Comparison of ENCODE assay signal across 9 cellular contexts in the genomic region with DNA sequence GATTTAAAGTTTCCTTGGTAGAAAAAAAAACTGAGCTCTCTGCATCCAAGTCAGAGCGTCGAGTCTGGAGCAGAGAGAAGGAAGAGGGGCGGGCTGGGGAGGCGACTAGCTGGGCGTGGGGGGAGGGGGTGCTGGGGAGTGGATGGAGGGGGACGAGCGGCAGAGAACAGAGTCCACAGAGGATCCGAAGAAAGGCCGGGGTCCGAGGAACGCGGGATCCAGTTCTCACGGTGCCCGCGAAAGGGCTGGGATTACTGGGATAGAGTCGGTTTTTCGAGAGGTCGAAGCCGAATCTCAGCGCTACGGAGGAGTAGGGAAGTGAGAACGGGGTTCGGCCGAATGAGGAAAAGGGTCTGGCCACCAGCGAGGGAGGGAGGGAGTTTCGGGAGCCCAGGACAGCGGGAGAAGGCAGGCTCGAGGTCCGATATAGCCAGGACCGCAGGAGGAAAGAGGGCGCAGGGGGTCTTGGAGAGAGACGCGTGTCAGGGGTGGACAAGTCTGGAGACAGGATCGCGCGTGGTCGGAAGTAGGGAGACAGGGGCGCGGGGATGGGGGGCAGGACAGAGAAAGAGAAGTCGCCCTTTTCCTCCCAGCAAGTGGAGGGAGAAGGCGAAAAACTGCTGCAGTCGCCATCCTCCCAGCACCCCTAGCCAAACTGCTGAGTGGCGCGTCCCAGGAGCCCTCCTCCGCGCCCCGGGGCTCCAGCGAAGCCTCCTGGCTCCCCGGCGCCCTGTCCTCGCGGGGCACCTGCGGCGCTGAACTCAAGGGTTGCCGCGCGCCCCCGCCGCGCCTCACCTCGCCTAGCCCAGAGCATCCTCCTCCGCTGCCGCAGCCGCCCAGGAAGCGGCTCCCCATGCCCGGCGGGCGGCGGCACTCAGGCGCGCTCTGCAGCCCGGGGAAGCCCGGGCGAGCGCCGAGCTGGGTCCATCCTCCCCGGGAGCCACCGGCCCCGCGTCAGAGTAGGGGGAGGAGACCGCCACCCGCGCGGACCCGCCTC. TPM values are rescaled to one million over a fixed set of nuclear protein-coding genes. Genes with fewer than 3 reads are reported as not detected.
DNase-seq lines count a peak whose midpoint lies in the region; ATAC-seq and TF ChIP-seq lines count a peak whose summit lies in the region.
"Had no signal": no experiment of that assay in that cellular context is flagged by ENCODE, and none has a peak within 500 bp of the region (broad histone marks: within the 10 kb centered on the region; RNA-seq: fewer than 3 reads in every experiment).

A gene (minus strand): TSS at position 926 of the 997 bp plus-strand sequence. CDS start 133,030 bp downstream, outside the sequence.

- H3K36me3 ChIP-seq in ascending aorta = no peaks in the 10 kb centered on the region

- TF ChIP-seq CTCF in ascending aorta (IDR thresholded peaks at IDR 0.05) = no peak

- POLR2A ChIA-PET in activated CD4-positive, alpha-beta T cell treated with anti-CD3 and anti-CD28 coated beads for 36 hours (lab: Charles Lee) = no interaction called here

- peaks cover 58% of the 10 kb centered on the region for H3K27me3 Mint-ChIP-seq in activated CD4-positive, alpha-beta T cell treated with anti-CD3 and anti-CD28 coated beads for 36 hours
- peaks cover 36 to 51% of the 10 kb centered on the region in 2 donors for H3K27me3 Mint-ChIP-seq in stimulated activated naive B cell treated with anti-CD40 and anti-IgM and Interleukin-4, amounts not matched to agents 10 μg/mL and 1 μg/mL and 100 μg/mL, for 72 hours

- CTCF ChIA-PET in activated CD4-positive, alpha-beta T cell treated with anti-CD3 and anti-CD28 coated beads for 36 hours (lab: Charles Lee) = no interaction called here

- intact Hi-C loops in activated CD4-positive, alpha-beta T cell treated with anti-CD3 and anti-CD28 coated beads for 36 hours (cut with DNase I, micrococcal nuclease) = no loop called here
- intact Hi-C loops in ascending aorta (cut with DNase I) = no loop called here

- H3K27ac ChIP-seq in ascending aorta = no peak within 1 kb of the TSS

- H3K9me3 ChIP-seq in ascending aorta = no peaks in the 10 kb centered on the region

- H3K36me3 Mint-ChIP-seq in activated CD4-positive, alpha-beta T cell treated with anti-CD3 and anti-CD28 coated beads for 36 hours (ENCODE audit: low read depth) = no peaks in the 10 kb centered on the region
- H3K36me3 Mint-ChIP-seq in stimulated activated naive B cell treated with anti-CD40 and anti-IgM and Interleukin-4, amounts not matched to agents 10 μg/mL and 1 μg/mL and 100 μg/mL, for 72 hours = no peaks in the 10 kb centered on the region

- peak within 1 kb of the TSS; percentile 16 to 48 for H3K4me3 ChIP-seq in ascending aorta

- H3K27me3 ChIP-seq in ascending aorta = no peaks in the 10 kb centered on the region

- peak; percentile 42 for ATAC-seq in activated CD4-positive, alpha-beta T cell treated with anti-CD3 and anti-CD28 coated beads for 36 hours
- ATAC-seq in stimulated activated naive B cell treated with anti-CD40 and anti-IgM and Interleukin-4, amounts not matched to agents 10 μg/mL and 1 μg/mL and 100 μg/mL, for 72 hours (replicated peaks) = no peak
- ATAC-seq in GM21529 (IDR thresholded peaks at IDR 0.05; ENCODE audit: unreplicated experiment) = no peak

- peaks cover 5% of the 10 kb centered on the region for H3K4me1 Mint-ChIP-seq in activated CD4-positive, alpha-beta T cell treated with anti-CD3 and anti-CD28 coated beads for 36 hours
- H3K4me1 Mint-ChIP-seq in stimulated activated naive B cell treated with anti-CD40 and anti-IgM and Interleukin-4, amounts not matched to agents 10 μg/mL and 1 μg/mL and 100 μg/mL, for 72 hours = peaks cover 12 to 14% of the 10 kb centered on the region in 2 donors

- H3K9me3 Mint-ChIP-seq in activated CD4-positive, alpha-beta T cell treated with anti-CD3 and anti-CD28 coated beads for 36 hours (ENCODE audit: low read depth) = no peaks in the 10 kb centered on the region
- no peaks in the 10 kb centered on the region for H3K9me3 Mint-ChIP-seq in stimulated activated naive B cell treated with anti-CD40 and anti-IgM and Interleukin-4, amounts not matched to agents 10 μg/mL and 1 μg/mL and 100 μg/mL, for 72 hours

- no peaks in the 10 kb centered on the region for H3K4me1 ChIP-seq in ascending aorta

- peak within 1 kb of the TSS; percentile 15 for H3K4me3 Mint-ChIP-seq in activated CD4-positive, alpha-beta T cell treated with anti-CD3 and anti-CD28 coated beads for 36 hours
- peak within 1 kb of the TSS; percentile 63 to 67 for H3K4me3 Mint-ChIP-seq in stimulated activated naive B cell treated with anti-CD40 and anti-IgM and Interleukin-4, amounts not matched to agents 10 μg/mL and 1 μg/mL and 100 μg/mL, for 72 hours

- DNase-seq in activated CD4-positive, alpha-beta T cell treated with anti-CD3 and anti-CD28 coated beads for 36 hours = peak; percentile 33
- DNase-seq in activated CD4-positive, alpha-beta T cell treated with anti-CD3 and anti-CD28 coated beads, Interleukin-2, amount 50 U/mL, for 4 hours = no peak
- DNase-seq in ascending aorta (ENCODE audit: low spot score in 2 of 2) (no peak), iPS-NIHi7 (ENCODE audit: extremely low spot score) (peak; percentile 47), NOMO-1 treated with dmso at 0.1 percent for 144 hours (lab: John Stamatoyannopoulos, UW; ENCODE audit: unreplicated experiment) (no peak)
- DNase-seq in stimulated activated naive B cell treated with anti-CD40 and anti-IgM and Interleukin-4, amounts not matched to agents 10 μg/mL and 1 μg/mL and 100 μg/mL, for 72 hours = no peak
- no peak for DNase-seq in activated CD4-positive, CD25-positive, alpha-beta regulatory T cell treated with anti-CD3 and anti-CD28 coated beads, Interleukin-2, amount 50 U/mL, for 72 hours
- DNase-seq: DND-41 had no signal

- no peak within 1 kb of the TSS for H3K27ac Mint-ChIP-seq in activated CD4-positive, alpha-beta T cell treated with anti-CD3 and anti-CD28 coated beads for 36 hours
- H3K27ac Mint-ChIP-seq in stimulated activated naive B cell treated with anti-CD40 and anti-IgM and Interleukin-4, amounts not matched to agents 10 μg/mL and 1 μg/mL and 100 μg/mL, for 72 hours = peak within 1 kb of the TSS; percentile 62

RNA-seq across cellular contexts. Expression of the gene that starts here (rescaled TPM):
- under 1 TPM in 1 of 2 experiments, not detected in 1; 0.11 TPM for total RNA-seq in activated CD4-positive, alpha-beta T cell treated with anti-CD3 and anti-CD28 coated beads for 36 hours
- not detected for total RNA-seq in ascending aorta

Comparison
In these comparisons a context has a peak if more than half of its experiments do, and no peak if none do; other contexts are left out.
1. Peak in DNase-seq and ATAC-seq in activated CD4-positive, alpha-beta T cell treated with anti-CD3 and anti-CD28 coated beads for 36 hours; RNA of the gene not detected or under 1 TPM.